8 cellular contexts compared by ENCODE assay signal in genomic region chr22:41799486-41800347, GRCh38. TPM values are rescaled to one million over a fixed set of nuclear protein-coding genes. Genes with fewer than 3 reads are reported as not detected.
DNase-seq lines count a peak whose midpoint lies in the region; ATAC-seq and TF ChIP-seq lines count a peak whose summit lies in the region.

No MANE protein-coding gene starts in this region.

- H3K9me3 ChIP-seq in BE2C: no peaks in the 10 kb centered on the region

- intact Hi-C loops in activated T-helper 1 cell treated with anti-CD3 and anti-CD28 coated beads, Interleukin-12 subunit alpha, Interleukin-12 subunit beta, Interleukin-2, Interleukin-4 antibody, amounts not matched to agents 30 ng/mL and 10 ng/mL and 1 ng/mL, durations not matched to agents 14 hours and 24 hours and 36 hours (cut with micrococcal nuclease): loop anchor here (1.0 to 2.0 kb wide), 6 partner anchors 18 to 142 kb away; partner anchors contain the start of genes SNU13 and SREBF2

- H3K4me1 ChIP-seq in BE2C (peaks cover 9% of the 10 kb centered on the region), foreskin keratinocyte (peaks cover 4% of the 10 kb centered on the region)

- no peaks in the 10 kb centered on the region for H3K27me3 Mint-ChIP-seq in activated T-helper 1 cell treated with anti-CD3 and anti-CD28 coated beads, Interleukin-12 subunit alpha, Interleukin-12 subunit beta, Interleukin-2, Interleukin-4 antibody, amounts not matched to agents 30 ng/mL and 10 ng/mL and 1 ng/mL, durations not matched to agents 14 hours and 24 hours and 36 hours (ENCODE audit: insufficient read depth)
- no peaks in the 10 kb centered on the region for H3K27me3 Mint-ChIP-seq in neural crest cell (ENCODE audit: low read depth)

- no peak for TF ChIP-seq CTCF in BE2C (IDR thresholded peaks at IDR 0.05; ENCODE audit: low read depth, low read length)
- no peak for TF ChIP-seq CTCF in foreskin keratinocyte (conservative IDR thresholded peaks at IDR 0.05)
- TF ChIP-seq CTCF in neural crest cell (conservative IDR thresholded peaks at IDR 0.05): no peak

- ATAC-seq in GM19043 (IDR thresholded peaks at IDR 0.05; ENCODE audit: low read depth, unreplicated experiment) (peak; percentile 21), HG03442 (IDR thresholded peaks at IDR 0.05; ENCODE audit: unreplicated experiment) (peak; percentile 21), foreskin keratinocyte (peak; percentile 8)

- H3K36me3 Mint-ChIP-seq in activated T-helper 1 cell treated with anti-CD3 and anti-CD28 coated beads, Interleukin-12 subunit alpha, Interleukin-12 subunit beta, Interleukin-2, Interleukin-4 antibody, amounts not matched to agents 30 ng/mL and 10 ng/mL and 1 ng/mL, durations not matched to agents 14 hours and 24 hours and 36 hours (ENCODE audit: low read depth): peaks cover 23% of the 10 kb centered on the region
- H3K36me3 Mint-ChIP-seq in neural crest cell (ENCODE audit: low read depth): peaks cover 2% of the 10 kb centered on the region

- peak overlapping the region; percentile 98 for H3K27ac Mint-ChIP-seq in activated T-helper 1 cell treated with anti-CD3 and anti-CD28 coated beads, Interleukin-12 subunit alpha, Interleukin-12 subunit beta, Interleukin-2, Interleukin-4 antibody, amounts not matched to agents 30 ng/mL and 10 ng/mL and 1 ng/mL, durations not matched to agents 14 hours and 24 hours and 36 hours
- H3K27ac Mint-ChIP-seq in neural crest cell (ENCODE audit: unreplicated experiment): peak overlapping the region; percentile 95

- H3K4me3 ChIP-seq in BE2C (ENCODE audit: low read depth, low read length): peak overlapping the region; percentile 95

- H3K36me3 ChIP-seq in BE2C: no peaks in the 10 kb centered on the region

- H3K4me3 Mint-ChIP-seq in activated T-helper 1 cell treated with anti-CD3 and anti-CD28 coated beads, Interleukin-12 subunit alpha, Interleukin-12 subunit beta, Interleukin-2, Interleukin-4 antibody, amounts not matched to agents 30 ng/mL and 10 ng/mL and 1 ng/mL, durations not matched to agents 14 hours and 24 hours and 36 hours: peak overlapping the region; percentile 99
- H3K4me3 Mint-ChIP-seq in neural crest cell: peak overlapping the region; percentile 98

- H3K27me3 ChIP-seq in BE2C (no peaks in the 10 kb centered on the region), foreskin keratinocyte (no peaks in the 10 kb centered on the region)

- DNase-seq in BE2C (no peak), foreskin keratinocyte (no peak), neural crest cell (ENCODE audit: low read depth, low spot score) (peak; percentile 5), NCI-H748 (lab: John Stamatoyannopoulos, UW; ENCODE audit: unreplicated experiment) (no peak), NCI-H446 treated with DMSO at 0.1 percent for 48 hours (lab: John Stamatoyannopoulos, UW) (no peak)
- no peak for DNase-seq in activated T-helper 1 cell treated with anti-CD3 and anti-CD28 coated beads, Interleukin-12 subunit alpha, Interleukin-12 subunit beta, Interleukin-2, Interleukin-4 antibody, amounts not matched to agents 30 ng/mL and 10 ng/mL and 1 ng/mL, durations not matched to agents 14 hours and 24 hours and 36 hours (ENCODE audit: low spot score)

- H3K4me1 Mint-ChIP-seq in activated T-helper 1 cell treated with anti-CD3 and anti-CD28 coated beads, Interleukin-12 subunit alpha, Interleukin-12 subunit beta, Interleukin-2, Interleukin-4 antibody, amounts not matched to agents 30 ng/mL and 10 ng/mL and 1 ng/mL, durations not matched to agents 14 hours and 24 hours and 36 hours (ENCODE audit: low read depth): peaks cover 30% of the 10 kb centered on the region
- peaks cover 35% of the 10 kb centered on the region for H3K4me1 Mint-ChIP-seq in neural crest cell

- H3K9me3 Mint-ChIP-seq in activated T-helper 1 cell treated with anti-CD3 and anti-CD28 coated beads, Interleukin-12 subunit alpha, Interleukin-12 subunit beta, Interleukin-2, Interleukin-4 antibody, amounts not matched to agents 30 ng/mL and 10 ng/mL and 1 ng/mL, durations not matched to agents 14 hours and 24 hours and 36 hours: no peaks in the 10 kb centered on the region
- H3K9me3 Mint-ChIP-seq in neural crest cell: no peaks in the 10 kb centered on the region

- H3K27ac ChIP-seq in foreskin keratinocyte: peak overlapping the region; percentile 10

RNA-seq across cellular contexts. Expression of gene CCDC134, which starts 0.8 kb away (rescaled TPM):
- polyA plus RNA-seq in BE2C (2012; ENCODE audit: insufficient read depth, insufficient read length, low read depth): 4.3 TPM
- total RNA-seq in activated T-helper 1 cell treated with anti-CD3 and anti-CD28 coated beads, Interleukin-12 subunit alpha, Interleukin-12 subunit beta, Interleukin-2, Interleukin-4 antibody, amounts not matched to agents 30 ng/mL and 10 ng/mL and 1 ng/mL, durations not matched to agents 14 hours and 24 hours and 36 hours: 18.0 and 19.6 TPM in 2 replicates
- 10.6 and 11.9 TPM in 2 replicates for total RNA-seq in foreskin keratinocyte
- polyA plus RNA-seq in foreskin keratinocyte: 6.1 and 7.3 TPM in 2 replicates
- total RNA-seq in neural crest cell: 23.0 and 26.0 TPM in 2 replicates

RNA-seq across cellular contexts. Expression of gene SREBF2, which starts 33.2 kb away (rescaled TPM):
- polyA plus RNA-seq in BE2C (2012; ENCODE audit: insufficient read depth, insufficient read length, low read depth): 236 TPM
- total RNA-seq in activated T-helper 1 cell treated with anti-CD3 and anti-CD28 coated beads, Interleukin-12 subunit alpha, Interleukin-12 subunit beta, Interleukin-2, Interleukin-4 antibody, amounts not matched to agents 30 ng/mL and 10 ng/mL and 1 ng/mL, durations not matched to agents 14 hours and 24 hours and 36 hours: 235 and 245 TPM in 2 replicates
- total RNA-seq in foreskin keratinocyte: 82.0 and 83.0 TPM in 2 replicates
- 57.6 and 62.4 TPM in 2 replicates for polyA plus RNA-seq in foreskin keratinocyte
- 194 and 209 TPM in 2 replicates for total RNA-seq in neural crest cell
